1 cellular context compared by ENCODE assay signal in genomic region chr11:9512370-9513019, GRCh38.
TF ChIP-seq lines count a peak whose summit lies in the region.

No MANE protein-coding gene starts in this region.

TF ChIP-seq in HepG2, 621 proteins besides CTCF, POLR2A, EP300 and RAD21 (continued from another document and continues in another):
- TF ChIP-seq ZFP36L1 (CRISPR knock-in tag; IDR thresholded peaks at IDR 0.05) (no peak), KLF9 (CRISPR knock-in tag; IDR thresholded peaks at IDR 0.05; ENCODE audit: low read depth) (no peak), ZKSCAN1 (IDR thresholded peaks at IDR 0.05; ENCODE audit: low read length) (no peak), ZFP90 (CRISPR knock-in tag; IDR thresholded peaks at IDR 0.05; ENCODE audit: borderline replicate concordance) (0 out of 2 replicates have a peak, but pooled peaks have one; percentile 24), MAFG (CRISPR knock-in tag; IDR thresholded peaks at IDR 0.05) (no peak), BRF2 (CRISPR knock-in tag; IDR thresholded peaks at IDR 0.05) (no peak), HDAC2 (CRISPR knock-in tag; IDR thresholded peaks at IDR 0.05) (0 out of 2 replicates have a peak, but pooled peaks have one; percentile 18), PAF1 (CRISPR knock-in tag; IDR thresholded peaks at IDR 0.05) (no peak), LRRFIP1 (CRISPR knock-in tag; conservative IDR thresholded peaks at IDR 0.05) (no peak), RFXAP (CRISPR knock-in tag; IDR thresholded peaks at IDR 0.05; ENCODE audit: borderline replicate concordance) (no peak), HIC2 (CRISPR knock-in tag; IDR thresholded peaks at IDR 0.05; ENCODE audit: low read depth) (no peak), GTF2F1 (IDR thresholded peaks at IDR 0.05; ENCODE audit: low read length) (no peak), NBN (conservative IDR thresholded peaks at IDR 0.05) (no peak), NR2F1 (CRISPR knock-in tag; IDR thresholded peaks at IDR 0.05) (no peak), AHR (CRISPR knock-in tag; IDR thresholded peaks at IDR 0.05) (no peak), TFDP1 (CRISPR knock-in tag; IDR thresholded peaks at IDR 0.05; ENCODE audit: borderline replicate concordance) (no peak), PITX1 (CRISPR knock-in tag; IDR thresholded peaks at IDR 0.05) (0 out of 2 replicates have a peak, but pooled peaks have one; percentile 34), HNRNPH1 (optimal IDR thresholded peaks at IDR 0.05; ENCODE audit: low read depth, low read length) (no peak), MTF2 (CRISPR knock-in tag; IDR thresholded peaks at IDR 0.05; ENCODE audit: borderline replicate concordance) (no peak), ZNF292 (CRISPR knock-in tag; IDR thresholded peaks at IDR 0.05; ENCODE audit: borderline replicate concordance, low read depth) (no peak), MZF1 (CRISPR knock-in tag; IDR thresholded peaks at IDR 0.05; ENCODE audit: borderline replicate concordance) (no peak), ZFP62 (CRISPR knock-in tag; IDR thresholded peaks at IDR 0.05) (no peak), ARNTL (CRISPR knock-in tag; IDR thresholded peaks at IDR 0.05) (no peak), ESRRA (CRISPR knock-in tag; IDR thresholded peaks at IDR 0.05; ENCODE audit: low read depth) (peak; percentile 46), NCOA2 (CRISPR knock-in tag; IDR thresholded peaks at IDR 0.05) (no peak), MED1 (CRISPR knock-in tag; IDR thresholded peaks at IDR 0.05) (peak; percentile 20; the same call in 1 of the 2 replicates), RFXANK (CRISPR knock-in tag; IDR thresholded peaks at IDR 0.05) (no peak), ZBTB3 (CRISPR knock-in tag; IDR thresholded peaks at IDR 0.05; ENCODE audit: borderline replicate concordance, low read depth) (no peak), SMARCE1 (IDR thresholded peaks at IDR 0.05; ENCODE audit: borderline replicate concordance) (no peak), CREB1 (IDR thresholded peaks at IDR 0.05) (no peak), CREB1 (CRISPR knock-in tag; IDR thresholded peaks at IDR 0.05) (peak; percentile 39; the same call in 1 of the 2 replicates), XRCC5 (optimal IDR thresholded peaks at IDR 0.05; ENCODE audit: low read length) (no peak), DDIT3 (CRISPR knock-in tag; IDR thresholded peaks at IDR 0.05) (no peak), TBX2 (CRISPR knock-in tag; IDR thresholded peaks at IDR 0.05; ENCODE audit: borderline replicate concordance) (no peak), JUNB (CRISPR knock-in tag; IDR thresholded peaks at IDR 0.05; ENCODE audit: borderline replicate concordance) (0 out of 2 replicates have a peak, but pooled peaks have one; percentile 29), MXD4 (CRISPR knock-in tag; IDR thresholded peaks at IDR 0.05) (no peak), ZNF207 (IDR thresholded peaks at IDR 0.05; ENCODE audit: borderline replicate concordance) (no peak), ZNF7 (CRISPR knock-in tag; IDR thresholded peaks at IDR 0.05) (no peak), POLR2AphosphoS5 (IDR thresholded peaks at IDR 0.05; ENCODE audit: low read depth, low read length) (no peak), YEATS4 (CRISPR knock-in tag; IDR thresholded peaks at IDR 0.05; ENCODE audit: borderline replicate concordance) (no peak), MTERF4 (CRISPR knock-in tag; IDR thresholded peaks at IDR 0.05) (no peak), SMYD3 (CRISPR knock-in tag; IDR thresholded peaks at IDR 0.05) (no peak), ETS1 (CRISPR knock-in tag; IDR thresholded peaks at IDR 0.05) (no peak), ZMAT5 (CRISPR knock-in tag; IDR thresholded peaks at IDR 0.05; ENCODE audit: borderline replicate concordance, low read depth) (no peak), AFF4 (CRISPR knock-in tag; IDR thresholded peaks at IDR 0.05) (no peak), ZSCAN29 (CRISPR knock-in tag; conservative IDR thresholded peaks at IDR 0.05) (peak; percentile 81; the same call in 1 of the 2 replicates), SOX5 (CRISPR knock-in tag; IDR thresholded peaks at IDR 0.05; ENCODE audit: borderline replicate concordance) (no peak), LBX2 (CRISPR knock-in tag; IDR thresholded peaks at IDR 0.05; ENCODE audit: borderline replicate concordance) (no peak), ZNF329 (CRISPR knock-in tag; IDR thresholded peaks at IDR 0.05; ENCODE audit: low read depth) (no peak), MAZ (IDR thresholded peaks at IDR 0.05; ENCODE audit: borderline replicate concordance, low read depth, low read length) (no peak), MAZ (CRISPR knock-in tag; IDR thresholded peaks at IDR 0.05; ENCODE audit: low read depth) (no peak), ZNF280B (CRISPR knock-in tag; IDR thresholded peaks at IDR 0.05; ENCODE audit: borderline replicate concordance) (no peak), CBX5 (CRISPR knock-in tag; IDR thresholded peaks at IDR 0.05; ENCODE audit: borderline replicate concordance) (no peak), ZNF224 (CRISPR knock-in tag; IDR thresholded peaks at IDR 0.05) (no peak), ZNF572 (CRISPR knock-in tag; IDR thresholded peaks at IDR 0.05) (no peak)
